ENCODE assay signal across 1 cellular context in genomic region chr17:78332991-78333390, GRCh38.
TF ChIP-seq lines count a peak whose summit lies in the region.

No MANE protein-coding gene starts in this region.

TF ChIP-seq in IMR-90, 13 proteins besides CTCF, POLR2A, EP300 and RAD21:
- TF ChIP-seq MAFK (IDR thresholded peaks at IDR 0.05; ENCODE audit: low read depth, low read length) (no peak), RFX5 (IDR thresholded peaks at IDR 0.05; ENCODE audit: low read depth, low read length) (no peak), FOS (IDR thresholded peaks at IDR 0.05; ENCODE audit: low read depth, low read length) (no peak), RCOR1 (IDR thresholded peaks at IDR 0.05; ENCODE audit: insufficient replicate concordance, low read length) (no peak), CEBPB (IDR thresholded peaks at IDR 0.05; ENCODE audit: low read depth, low read length) (no peak), USF2 (IDR thresholded peaks at IDR 0.05; ENCODE audit: low read depth, low read length) (no peak), CHD1 (IDR thresholded peaks at IDR 0.05; ENCODE audit: low read depth, low read length) (no peak), ELK1 (IDR thresholded peaks at IDR 0.05; ENCODE audit: borderline replicate concordance, low read depth, low read length) (no peak), MAZ (IDR thresholded peaks at IDR 0.05; ENCODE audit: borderline replicate concordance, low read depth, low read length) (no peak), MXI1 (IDR thresholded peaks at IDR 0.05; ENCODE audit: borderline replicate concordance, low read depth, low read length) (no peak), SMC3 (IDR thresholded peaks at IDR 0.05; ENCODE audit: low read depth, low read length) (no peak), BHLHE40 (IDR thresholded peaks at IDR 0.05; ENCODE audit: low read depth, low read length) (no peak), NFE2L2 (IDR thresholded peaks at IDR 0.05; ENCODE audit: low read depth, low read length) (no peak)
